Comparison of ENCODE assay signal across 14 cellular contexts in the genomic region with DNA sequence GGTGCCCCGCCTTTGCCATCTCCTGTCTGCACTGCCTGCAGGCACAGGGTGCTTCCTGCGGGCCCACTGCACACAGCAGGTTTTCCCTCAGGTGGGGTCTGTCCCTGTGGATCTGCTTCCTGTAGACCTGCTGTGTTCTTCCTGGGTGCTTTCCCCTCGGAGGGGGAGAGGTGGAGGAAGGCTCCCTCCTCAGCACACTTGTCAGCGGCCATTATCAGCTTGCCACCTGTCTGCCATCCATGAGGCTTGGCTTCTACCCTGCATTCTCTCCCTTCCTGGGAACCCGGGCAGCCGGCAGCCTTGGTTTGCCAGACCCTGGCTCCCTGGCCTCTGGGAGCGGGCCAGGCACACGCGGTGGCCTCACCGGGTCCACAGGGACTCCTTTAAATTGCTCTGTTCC. TPM values are rescaled to one million over a fixed set of nuclear protein-coding genes. Genes with fewer than 3 reads are reported as not detected.
A peak's percentile ranks its signal among the peaks of the same experiment; 100 is the strongest.
DNase-seq lines count a peak whose midpoint lies in the region; ATAC-seq and TF ChIP-seq lines count a peak whose summit lies in the region.
"Had no signal": no experiment of that assay in that cellular context is flagged by ENCODE, and none has a peak within 500 bp of the region (broad histone marks: within the 10 kb centered on the region; RNA-seq: fewer than 3 reads in every experiment).

No MANE protein-coding gene starts in this region.

- H3K4me1 Mint-ChIP-seq in activated naive CD4-positive, alpha-beta T cell treated with anti-CD3 and anti-CD28 coated beads, Interleukin-2, amount 50 U/mL, for 24 hours, result peaks cover 61% of the 10 kb centered on the region
- H3K4me1 Mint-ChIP-seq in T-cell (peaks cover 64 to 65% (median 65%) of the 10 kb centered on the region in 3 donors), MCF 10A (ENCODE audit: insufficient read depth, unreplicated experiment) (no peaks in the 10 kb centered on the region)
- peaks cover 81% of the 10 kb centered on the region for H3K4me1 Mint-ChIP-seq in stimulated activated memory B cell treated with anti-CD40 and anti-IgM and Interleukin-4, amounts not matched to agents 10 μg/mL and 1 μg/mL and 100 μg/mL, for 72 hours

- ATAC-seq in T-cell (replicated peaks in 1 of 4) (no peak), left colon (no peak)
- ATAC-seq in stimulated activated memory B cell treated with anti-CD40 and anti-IgM and Interleukin-4, amounts not matched to agents 10 μg/mL and 1 μg/mL and 100 μg/mL, for 72 hours, result no peak
- ATAC-seq: left lung, Panc1, SK-N-SH treated with all-trans-retinoic acid at 6 μM for 48 hours had no signal

- no peaks in the 10 kb centered on the region for H3K27me3 Mint-ChIP-seq in activated naive CD4-positive, alpha-beta T cell treated with anti-CD3 and anti-CD28 coated beads, Interleukin-2, amount 50 U/mL, for 24 hours
- no peaks in the 10 kb centered on the region for H3K27me3 Mint-ChIP-seq in T-cell
- no peaks in the 10 kb centered on the region for H3K27me3 Mint-ChIP-seq in stimulated activated memory B cell treated with anti-CD40 and anti-IgM and Interleukin-4, amounts not matched to agents 10 μg/mL and 1 μg/mL and 100 μg/mL, for 72 hours
- H3K27me3 Mint-ChIP-seq in MCF 10A (ENCODE audit: insufficient read depth, unreplicated experiment), result no peaks in the 10 kb centered on the region

- H3K4me3 Mint-ChIP-seq in activated naive CD4-positive, alpha-beta T cell treated with anti-CD3 and anti-CD28 coated beads, Interleukin-2, amount 50 U/mL, for 24 hours, result no peak overlapping the region
- H3K4me3 Mint-ChIP-seq in T-cell, result peak overlapping the region in 2 of 3 donors; percentile 17 to 62
- peak overlapping the region; percentile 43 for H3K4me3 Mint-ChIP-seq in stimulated activated memory B cell treated with anti-CD40 and anti-IgM and Interleukin-4, amounts not matched to agents 10 μg/mL and 1 μg/mL and 100 μg/mL, for 72 hours
- H3K4me3 Mint-ChIP-seq in MCF 10A (ENCODE audit: unreplicated experiment), result no peak overlapping the region

- CTCF ChIA-PET in T-cell (lab: Charles Lee) (interaction anchor here in 1 of 2 donors (1.2 kb wide), 1 partner anchor 58 kb away, joined by 3 read pairs; the partner anchor contains the start of gene INPP5D), MCF 10A (lab: Yijun Ruan, JAX) (interaction anchor here (0.7 kb wide), 1 partner anchor 287 kb away, joined by 3 read pairs; no protein-coding TSS in a partner anchor)

- no TSS peak for BruUV-seq in MCF 10A (replicated peaks; lab: Mats Ljungman, UMichigan)

- H3K27ac Mint-ChIP-seq in activated naive CD4-positive, alpha-beta T cell treated with anti-CD3 and anti-CD28 coated beads, Interleukin-2, amount 50 U/mL, for 24 hours, result peak overlapping the region; percentile 86
- H3K27ac Mint-ChIP-seq in T-cell (peak overlapping the region; percentile 37 to 80), MCF 10A (ENCODE audit: low read depth, unreplicated experiment) (no peak overlapping the region)
- H3K27ac Mint-ChIP-seq in stimulated activated memory B cell treated with anti-CD40 and anti-IgM and Interleukin-4, amounts not matched to agents 10 μg/mL and 1 μg/mL and 100 μg/mL, for 72 hours, result peak overlapping the region; percentile 93

- POLR2A ChIA-PET in T-cell (lab: Charles Lee), result no interaction called here
- POLR2A ChIA-PET in MCF 10A (lab: Yijun Ruan, JAX), result no interaction called here

- intact Hi-C loops in MCF 10A (cut with micrococcal nuclease) (no loop called here), left colon (cut with DNase I, micrococcal nuclease) (no loop called here)

- DNase-seq in activated naive CD4-positive, alpha-beta T cell treated with Interleukin-2 at 50 U/mL for 16 hours, result no peak
- peak in 1 of 34 experiments; percentile 6 for DNase-seq in T-cell
- DNase-seq in iPS-NIHi11 (ENCODE audit: low spot score), result peak; percentile 2
- no peak for DNase-seq in MCF 10A (ENCODE audit: unreplicated experiment)
- no peak for DNase-seq in mucosa of gallbladder (ENCODE audit: low spot score)
- DNase-seq in left colon, result no peak
- DNase-seq: amniotic stem cell, IMR-90, left lung, NCI-H2171 had no signal

- TF ChIP-seq CTCF in MCF 10A (IDR thresholded peaks at IDR 0.05; ENCODE audit: unreplicated experiment), result no peak

- peaks cover 17% of the 10 kb centered on the region for H3K36me3 Mint-ChIP-seq in activated naive CD4-positive, alpha-beta T cell treated with anti-CD3 and anti-CD28 coated beads, Interleukin-2, amount 50 U/mL, for 24 hours
- H3K36me3 Mint-ChIP-seq in T-cell (peaks cover 38% of the 10 kb centered on the region), MCF 10A (ENCODE audit: insufficient read depth, unreplicated experiment) (no peaks in the 10 kb centered on the region)
- H3K36me3 Mint-ChIP-seq in stimulated activated memory B cell treated with anti-CD40 and anti-IgM and Interleukin-4, amounts not matched to agents 10 μg/mL and 1 μg/mL and 100 μg/mL, for 72 hours, result peaks cover 76% of the 10 kb centered on the region

- H3K9me3 Mint-ChIP-seq in activated naive CD4-positive, alpha-beta T cell treated with anti-CD3 and anti-CD28 coated beads, Interleukin-2, amount 50 U/mL, for 24 hours, result no peaks in the 10 kb centered on the region
- H3K9me3 Mint-ChIP-seq in T-cell (peaks cover 0 to 3% (median 0%) of the 10 kb centered on the region in 3 donors), MCF 10A (ENCODE audit: unreplicated experiment) (no peaks in the 10 kb centered on the region)
- H3K9me3 Mint-ChIP-seq in stimulated activated memory B cell treated with anti-CD40 and anti-IgM and Interleukin-4, amounts not matched to agents 10 μg/mL and 1 μg/mL and 100 μg/mL, for 72 hours, result peaks cover 3% of the 10 kb centered on the region

RNA-seq across cellular contexts. Expression of gene INPP5D, which starts 58.5 kb away (rescaled TPM):
- total RNA-seq in T-cell (100 to 1,000 TPM; 108 to 216 (median 135) TPM), MCF 10A (2022) (46.1 and 64.9 TPM in 2 replicates), mucosa of gallbladder (30.4 TPM), left colon (10 to 100 TPM in 1 of 2 donors, 1 to 10 TPM in 1; 6.6 to 10.6 TPM)

Comparison
In these comparisons a context has a peak if more than half of its experiments do, and no peak if none do; other contexts are left out.
1. H3K4me3 Mint-ChIP-seq: peak in T-cell (2 of 3) and stimulated activated memory B cell treated with anti-CD40 and anti-IgM and Interleukin-4, amounts not matched to agents 10 μg/mL and 1 μg/mL and 100 μg/mL, for 72 hours (single experiment); none in activated naive CD4-positive, alpha-beta T cell treated with anti-CD3 and anti-CD28 coated beads, Interleukin-2, amount 50 U/mL, for 24 hours (single experiment) and MCF 10A (single experiment).